Comparison of ENCODE assay signal across 24 cellular contexts in the genomic region with DNA sequence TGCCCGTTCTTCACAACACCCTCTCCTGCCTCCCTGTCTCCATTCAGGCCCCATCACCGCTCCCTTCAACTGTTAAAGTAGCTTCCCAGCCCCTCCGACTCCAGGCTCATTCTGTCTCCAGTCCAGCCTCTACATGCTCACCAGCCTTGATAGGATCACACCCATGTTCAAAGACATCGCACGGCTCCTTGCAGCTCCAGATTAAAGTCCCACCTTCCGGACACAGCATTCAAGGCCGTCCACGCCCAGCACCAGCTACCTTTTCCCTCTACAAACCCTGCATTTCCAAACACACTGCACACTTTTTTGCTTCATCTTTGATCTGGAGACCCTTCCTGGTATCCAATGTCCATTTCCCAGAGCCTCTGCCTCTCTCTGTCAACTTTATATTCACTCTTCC. TPM values are rescaled to one million over a fixed set of nuclear protein-coding genes. Genes with fewer than 3 reads are reported as not detected.
DNase-seq lines count a peak whose midpoint lies in the region; ATAC-seq, FAIRE-seq and TF ChIP-seq lines count a peak whose summit lies in the region.
"Had no signal": no experiment of that assay in that cellular context is flagged by ENCODE, and none has a peak within 500 bp of the region (broad histone marks: within the 10 kb centered on the region; RNA-seq: fewer than 3 reads in every experiment).

No MANE protein-coding gene starts in this region.

- no peak overlapping the region for H4K5ac ChIP-seq in mesendoderm (ENCODE audit: low read length)

- H3K56ac ChIP-seq in mesendoderm (ENCODE audit: low read length), result no peak overlapping the region

- peak overlapping the region; percentile 12 for H3K4me3 Mint-ChIP-seq in glutamatergic neuron (ENCODE audit: unreplicated experiment)
- H3K4me3 Mint-ChIP-seq: B cell; CD4-positive, alpha-beta T cell; CD8-positive, alpha-beta T cell had no signal

- H3K36me3 Mint-ChIP-seq in glutamatergic neuron (ENCODE audit: unreplicated experiment), result no peaks in the 10 kb centered on the region
- H3K36me3 Mint-ChIP-seq: CD8-positive, alpha-beta T cell had no signal

- TF ChIP-seq EP300 in HepG2 (IDR thresholded peaks at IDR 0.05; ENCODE audit: low read depth in 2 of 2, low read length in 2 of 2), result no peak
- no peak for TF ChIP-seq EP300 in HepG2 (CRISPR knock-in tag; IDR thresholded peaks at IDR 0.05; ENCODE audit: borderline replicate concordance)

- in situ Hi-C loops in HepG2 (cut with HindIII; ENCODE audit: extremely low pct_ligation_motif_present, low pct_unique_long_range_greater_than_20kb), result loop anchor here (10.0 kb wide), 1 partner anchor 388 kb away; no protein-coding TSS in a partner anchor

- H3K18ac ChIP-seq in mesendoderm (ENCODE audit: low read length), result no peak overlapping the region

- peak; percentile 46 for FAIRE-seq in HepG2 (lab: Jason Lieb, UNC)
- no peak for FAIRE-seq in small intestine (lab: Jason Lieb, UNC)
- FAIRE-seq: A549, GM12878, GM12892, GM18507 had no signal

- no peak overlapping the region for H2BK5ac ChIP-seq in mesendoderm (ENCODE audit: low read length)

- no peak overlapping the region for H3K4ac ChIP-seq in mesendoderm (ENCODE audit: low read depth, low read length)

- H4K20me1 ChIP-seq in HepG2 (ENCODE audit: insufficient read depth, low read length), result no peaks in the 10 kb centered on the region; the same call in 1 of the 2 replicates

- H3K27me3 Mint-ChIP-seq in glutamatergic neuron (ENCODE audit: unreplicated experiment), result peaks cover 6% of the 10 kb centered on the region

- H3K36me3 ChIP-seq in HepG2 (replicated peaks in 1 of 2; ENCODE audit: control insufficient read depth in 1 of 2, insufficient read depth in 2 of 2, low read length in 2 of 2) (no peaks in the 10 kb centered on the region), right lobe of liver (no peaks in the 10 kb centered on the region), small intestine (ENCODE audit: control insufficient read depth in 2 of 2, insufficient read depth in 2 of 2, low read length in 2 of 2) (no peaks in the 10 kb centered on the region), mesendoderm (ENCODE audit: control insufficient read depth, insufficient read depth, low read length) (no peaks in the 10 kb centered on the region)
- H3K36me3 ChIP-seq: BLaER1 treated with 17β-estradiol and CSF1 and Interleukin-3, amounts not matched to agents 10 nM and 100 nM had no signal

- no peak overlapping the region for H4K8ac ChIP-seq in mesendoderm (ENCODE audit: low read depth, low read length)

- H3K27ac ChIP-seq in HepG2 (ENCODE audit: extremely low read length, insufficient read depth, low read length) (no peak overlapping the region), right lobe of liver (no peak overlapping the region), small intestine (ENCODE audit: low read depth in 1 of 2, low read length in 1 of 2) (no peak overlapping the region), mesendoderm (ENCODE audit: low read depth, low read length) (no peak overlapping the region)
- H3K27ac ChIP-seq: 22Rv1; A549; BLaER1 treated with 17β-estradiol and CSF1 and Interleukin-3, amounts not matched to agents 10 nM and 100 nM; C4-2B had no signal

- H3K4me2 ChIP-seq in HepG2 (ENCODE audit: low read depth, low read length) (0 out of 2 replicates have a peak overlapping the region, but pooled peaks have one; percentile 12), mesendoderm (ENCODE audit: low read length) (no peak overlapping the region)
- H3K4me2 ChIP-seq: A549; BLaER1 treated with 17β-estradiol and CSF1 and Interleukin-3, amounts not matched to agents 10 nM and 100 nM had no signal

- H3K23ac ChIP-seq in mesendoderm (ENCODE audit: low read length), result no peak overlapping the region

- no peak overlapping the region for H2AK5ac ChIP-seq in mesendoderm (ENCODE audit: low read length)

- no peak overlapping the region for H3K9ac ChIP-seq in HepG2 (ENCODE audit: insufficient read depth, low read depth, low read length)
- H3K9ac ChIP-seq in mesendoderm (ENCODE audit: low read length), result no peak overlapping the region
- H3K9ac ChIP-seq: BLaER1 treated with 17β-estradiol and CSF1 and Interleukin-3, amounts not matched to agents 10 nM and 100 nM had no signal

- peak; percentile 9 for DNase-seq in HepG2 (ENCODE audit: low spot score)
- DNase-seq in right lobe of liver, result no peak
- no peak for DNase-seq in glutamatergic neuron
- DNase-seq in small intestine, result peak; percentile 75
- no peak for DNase-seq in mesendoderm
- DNase-seq: AML-193; CD4-positive, alpha-beta T cell; CD8-positive, alpha-beta T cell; DMS153; DMS53; DMS79; DND-41; EL; GDM1 had no signal

- 7% methylated on average over 8 of the region's 8 CpGs for WGBS in HepG2 (ENCODE audit: low lambda C conversion rate)
- 87% methylated on average over 7 of the region's 8 CpGs for WGBS in right lobe of liver (ENCODE audit: insufficient coverage, low coverage, low lambda C conversion rate, missing lambda C conversion rate)
- WGBS in small intestine, 3 donors, result 32 to 71% (median 59%) methylated on average over 8 of the region's 8 CpGs
- no CpG with 5 or more reads among the region's 8 CpGs for WGBS in mesendoderm (ENCODE audit: extremely low coverage, insufficient coverage, low lambda C conversion rate)

- no peak overlapping the region for H3K4me3 ChIP-seq in HepG2 (replicated peaks in 1 of 3; ENCODE audit: insufficient read depth in 1 of 3, low read depth in 2 of 3, low read length in 3 of 3)
- no peak overlapping the region for H3K4me3 ChIP-seq in right lobe of liver
- no peak overlapping the region for H3K4me3 ChIP-seq in small intestine (ENCODE audit: low read depth in 1 of 2, low read length in 2 of 2)
- H3K4me3 ChIP-seq in mesendoderm (ENCODE audit: low read length), result no peak overlapping the region
- H3K4me3 ChIP-seq: A549; BLaER1 treated with 17β-estradiol and CSF1 and Interleukin-3, amounts not matched to agents 10 nM and 100 nM; GM12878 had no signal

- TF ChIP-seq RAD21 in HepG2 (CRISPR knock-in tag; IDR thresholded peaks at IDR 0.05), result no peak

- H3K4me1 Mint-ChIP-seq in glutamatergic neuron (ENCODE audit: low read depth, unreplicated experiment), result peaks cover 32% of the 10 kb centered on the region

- intact Hi-C loops in HepG2 (cut with micrococcal nuclease; ENCODE audit: unreplicated experiment) (no loop called here), right lobe of liver (cut with DNase I) (no loop called here)

- BruUV-seq in HepG2 (replicated peaks; lab: Mats Ljungman, UMichigan), result no TSS peak

- H2AFZ ChIP-seq in HepG2 (ENCODE audit: low read length), result no peak overlapping the region

- TF ChIP-seq POLR2A in HepG2 (IDR thresholded peaks at IDR 0.05; ENCODE audit: insufficient read depth in 1 of 2, low read depth in 2 of 2, low read length in 2 of 2) (no peak), right lobe of liver (IDR thresholded peaks at IDR 0.05) (no peak)

- H3K4me1 ChIP-seq in HepG2 (ENCODE audit: insufficient read depth, low read length) (peaks cover 20% of the 10 kb centered on the region), right lobe of liver (peaks cover 0 to 6% (median 2%) of the 10 kb centered on the region in 4 donors), small intestine (ENCODE audit: control insufficient read depth in 2 of 2, insufficient read depth in 1 of 2, low read depth in 1 of 2, low read length in 1 of 2) (no peaks in the 10 kb centered on the region), mesendoderm (ENCODE audit: control insufficient read depth, low read depth, low read length) (no peaks in the 10 kb centered on the region)

- H3K79me2 ChIP-seq in HepG2 (ENCODE audit: insufficient read depth, low read length) (no peaks in the 10 kb centered on the region), mesendoderm (ENCODE audit: control insufficient read depth, insufficient read depth, low read length) (no peaks in the 10 kb centered on the region)

- no peak overlapping the region for H2BK15ac ChIP-seq in mesendoderm (replicated peaks; ENCODE audit: low read depth)

- H3K27me3 ChIP-seq in HepG2 (ENCODE audit: control insufficient read depth in 1 of 2, insufficient read depth in 2 of 2, low read length in 2 of 2), result peaks cover 0 to 34% of the 10 kb centered on the region in 2 experiments; a peak in 3 of 5 replicates
- peaks cover 0 to 3% of the 10 kb centered on the region in 2 donors for H3K27me3 ChIP-seq in right lobe of liver
- H3K27me3 ChIP-seq in small intestine (ENCODE audit: control insufficient read depth in 2 of 2, insufficient read depth in 2 of 2, low read length in 2 of 2), result peaks cover 6 to 10% of the 10 kb centered on the region in 2 donors
- H3K27me3 ChIP-seq in mesendoderm (ENCODE audit: insufficient read depth, low read length, poor library complexity), result peaks cover 4% of the 10 kb centered on the region

- ATAC-seq in HepG2 (peak; percentile 50), right lobe of liver (no peak), HG03565 (IDR thresholded peaks at IDR 0.05; ENCODE audit: unreplicated experiment) (no peak)
- ATAC-seq: A549; CD8-positive, alpha-beta T cell; GM12878 had no signal

- CTCF ChIA-PET in HepG2 (lab: Yijun Ruan, JAX; ENCODE audit: low intra/inter-chr PET ratio, low total read pairs), result no interaction called here

- peaks cover 14% of the 10 kb centered on the region for H3K9me3 Mint-ChIP-seq in glutamatergic neuron (ENCODE audit: unreplicated experiment)
- H3K9me3 Mint-ChIP-seq: CD4-positive, alpha-beta T cell had no signal

- H3K9me3 ChIP-seq in HepG2 (ENCODE audit: low read length) (no peaks in the 10 kb centered on the region), right lobe of liver (no peaks in the 10 kb centered on the region), small intestine (ENCODE audit: control insufficient read depth, low read depth) (no peaks in the 10 kb centered on the region)
- H3K9me3 ChIP-seq: A549; BLaER1 treated with 17β-estradiol and CSF1 and Interleukin-3, amounts not matched to agents 10 nM and 100 nM had no signal

- H2BK120ac ChIP-seq in mesendoderm (ENCODE audit: low read depth, low read length), result no peak overlapping the region

- no peak for TF ChIP-seq CTCF in HepG2 (CRISPR knock-in tag; IDR thresholded peaks at IDR 0.05)
- TF ChIP-seq CTCF in right lobe of liver (IDR thresholded peaks at IDR 0.05), result no peak
- no peak for TF ChIP-seq CTCF in glutamatergic neuron (IDR thresholded peaks at IDR 0.05; ENCODE audit: partially characterized antibody, unreplicated experiment)

- POLR2A ChIA-PET in HepG2 (lab: Yijun Ruan, JAX), result no interaction called here

- H3K27ac Mint-ChIP-seq in glutamatergic neuron (ENCODE audit: unreplicated experiment), result no peak overlapping the region
- H3K27ac Mint-ChIP-seq: B cell; CD4-positive, alpha-beta T cell; CD8-positive, alpha-beta T cell had no signal

- no peaks in the 10 kb centered on the region for H3K79me1 ChIP-seq in mesendoderm (ENCODE audit: low read length)

RNA-seq across cellular contexts. Expression of a gene that starts 6.4 kb away (rescaled TPM):
- total RNA-seq in HepG2 (2016; rRNA removed; fragmentation: Illumina TruSeq; extraction: Trizol), result 0.02 TPM in 1 of 2 replicates, not detected in the other
- not detected in 2 replicates for total RNA-seq in HepG2 (2016; cell fraction: cytosol; rRNA removed; fragmentation: Illumina TruSeq; extraction: Trizol; ENCODE audit: low read depth)
- 0.17 TPM in 1 of 2 replicates, not detected in the other for total RNA-seq in HepG2 (2016; cell fraction: insoluble cytoplasmic fraction; rRNA removed; fragmentation: Illumina TruSeq; extraction: Trizol)
- not detected in 2 replicates for total RNA-seq in HepG2 (2016; cell fraction: membrane; rRNA removed; fragmentation: Illumina TruSeq; extraction: Trizol)
- total RNA-seq in HepG2 (2016; cell fraction: nucleus; rRNA removed; fragmentation: Illumina TruSeq; extraction: Trizol), result not detected in 2 replicates
- polyA plus RNA-seq in HepG2 (2011; rRNA removed), result 0.01 TPM in 1 of 2 replicates, not detected in the other
- polyA plus RNA-seq in HepG2 (2011; cell fraction: cytosol; rRNA removed), result not detected in 2 replicates
- 0.02 TPM in 1 of 2 replicates, not detected in the other for polyA plus RNA-seq in HepG2 (2011; cell fraction: nucleus; rRNA removed)
- not detected in 2 replicates for polyA plus RNA-seq in HepG2 (2012)
- not detected in 2 replicates for polyA plus RNA-seq in HepG2 (2016; cell fraction: cytosol; fragmentation: Illumina TruSeq; extraction: Trizol; ENCODE audit: low read depth)
- polyA plus RNA-seq in HepG2 (2016; cell fraction: insoluble cytoplasmic fraction; fragmentation: Illumina TruSeq; extraction: Trizol; ENCODE audit: low read depth), result 0.03 TPM in 1 of 2 replicates, not detected in the other
- polyA plus RNA-seq in HepG2 (2016; cell fraction: membrane; fragmentation: Illumina TruSeq; extraction: Trizol; ENCODE audit: low read depth), result not detected in 2 replicates
- polyA plus RNA-seq in HepG2 (2016; cell fraction: nucleus; fragmentation: Illumina TruSeq; extraction: Trizol; ENCODE audit: insufficient read depth, low read depth), result not detected in 2 replicates
- 0.33 TPM in 1 of 2 replicates, not detected in the other for polyA minus RNA-seq in HepG2 (2011; rRNA and poly(A)+ RNA removed; ENCODE audit: low replicate concordance)
- polyA minus RNA-seq in HepG2 (2011; cell fraction: cytosol; rRNA and poly(A)+ RNA removed), result not detected in 2 replicates
- not detected in 2 replicates for polyA minus RNA-seq in HepG2 (2011; cell fraction: nucleus; rRNA and poly(A)+ RNA removed)
- not detected for total RNA-seq in right lobe of liver
- total RNA-seq in glutamatergic neuron (ENCODE audit: unreplicated experiment), result 116 TPM
- 1 to 10 TPM in 1 of 3 donors, under 1 TPM in 1, not detected in 1; 0.09 to 1.4 TPM for polyA plus RNA-seq in small intestine
- polyA plus RNA-seq in mesendoderm (2013, experiment 1 of 2), result 2.1 TPM
- polyA plus RNA-seq in mesendoderm (2013, experiment 2 of 2), result 2.4 TPM
- total RNA-seq: B cell; CD4-positive, alpha-beta T cell; CD8-positive, alpha-beta T cell; G401 had no signal

Comparison
In these comparisons a context has a peak if more than half of its experiments do, and no peak if none do; other contexts are left out.
1. DNase-seq: peak in HepG2 (single experiment) and small intestine (single experiment); none in right lobe of liver (0 of 3), glutamatergic neuron (single experiment) and mesendoderm (single experiment).
2. RNA of a gene that starts 6.4 kb away (total RNA-seq): 116 TPM in glutamatergic neuron (single experiment); 0.02 to 0.17 TPM in HepG2 and not detected in right lobe of liver; every median in the first group is over 100 times any median in the second.